Comparison of ENCODE assay signal across 36 cellular contexts in the genomic region with DNA sequence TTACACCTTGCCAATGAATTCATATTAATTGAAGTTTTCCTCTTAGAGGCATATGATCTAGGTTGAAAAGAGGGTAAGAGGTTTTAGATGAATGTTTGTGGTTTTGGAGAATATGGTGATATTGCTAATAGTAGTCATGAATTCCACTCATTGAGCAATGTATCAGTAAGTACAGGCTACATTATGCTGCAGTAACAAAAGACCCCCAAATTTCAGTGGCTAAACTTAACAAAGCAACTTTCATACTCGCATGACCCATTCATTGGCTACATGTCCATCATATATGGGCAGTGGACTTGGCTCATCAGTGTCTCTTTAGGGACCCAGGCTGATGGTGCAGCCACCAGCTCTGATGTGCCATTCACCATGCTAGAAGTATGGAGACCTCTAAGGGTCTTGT.
"Had no signal": no experiment of that assay in that cellular context is flagged by ENCODE, and none has a peak within 500 bp of the region (broad histone marks: within the 10 kb centered on the region; RNA-seq: fewer than 3 reads in every experiment).

No MANE protein-coding gene starts in this region.

- DNase-seq: Karpas-422, Kasumi-1, MG63, MM.1S, MV-4-11, NCI-H1048, NCI-H1092, NCI-H1092 treated with DMSO at 0.1 percent for 48 hours, NCI-H1105, NCI-H1105 treated with DMSO at 0.1 percent for 48 hours, NCI-H1417, NCI-H1417 treated with DMSO at 0.1 percent for 48 hours, NCI-H1436, NCI-H1436 treated with DMSO at 0.1 percent for 48 hours, NCI-H146, NCI-H1694, NCI-H1694 treated with DMSO at 0.1 percent for 48 hours, NCI-H187, NCI-H187 treated with DMSO at 0.1 percent for 48 hours, NCI-H1930, NCI-H2029, NCI-H2029 treated with DMSO at 0.1 percent for 48 hours, NCI-H2081, NCI-H2081 treated with DMSO at 0.1 percent for 48 hours, NCI-H2107, NCI-H2171, NCI-H2171 treated with DMSO at 0.1 percent for 48 hours, NCI-H2227 treated with DMSO at 0.1 percent for 48 hours, NCI-H226, NCI-H345, NCI-H446, NCI-H446 treated with DMSO at 0.1 percent for 48 hours, NCI-H510A, NCI-H510A treated with DMSO at 0.1 percent for 48 hours, NCI-H524, NCI-H524 treated with DMSO at 0.1 percent for 48 hours had no signal

- H3K36me3 ChIP-seq: MG63 had no signal

- H3K9me3 ChIP-seq: MG63 had no signal

- H3K4me3 ChIP-seq: MG63 had no signal
